8 cellular contexts compared by ENCODE assay signal in genomic region chr17:49779730-49780220, GRCh38. TPM values are rescaled to one million over a fixed set of nuclear protein-coding genes. Genes with fewer than 3 reads are reported as not detected.
A peak's percentile ranks its signal among the peaks of the same experiment; 100 is the strongest.
DNase-seq lines count a peak whose midpoint lies in the region; ATAC-seq and TF ChIP-seq lines count a peak whose summit lies in the region.

No MANE protein-coding gene starts in this region.

- H3K9me3 ChIP-seq in parathyroid adenoma (ENCODE audit: control insufficient read depth, low read length): no peaks in the 10 kb centered on the region

- peak; percentile 76 for TF ChIP-seq CTCF in parathyroid adenoma (IDR thresholded peaks at IDR 0.05)

- no peaks in the 10 kb centered on the region for H3K4me1 ChIP-seq in parathyroid adenoma

- H3K4me2 ChIP-seq in parathyroid adenoma (ENCODE audit: low read length): no peak overlapping the region

- no peaks in the 10 kb centered on the region for H3K27me3 ChIP-seq in parathyroid adenoma (ENCODE audit: control insufficient read depth, insufficient read depth, low read length)

- no peak for ATAC-seq in GM18505 (IDR thresholded peaks at IDR 0.05; ENCODE audit: unreplicated experiment)

- TF ChIP-seq POLR2A in GM18505 (IDR thresholded peaks at IDR 0.05; ENCODE audit: borderline replicate concordance, extremely low read depth, insufficient read depth, insufficient read length): no peak

- peak; percentile 67 for DNase-seq in SIG-M5 treated with dmso at 0.1 percent for 504 hours (lab: John Stamatoyannopoulos, UW; ENCODE audit: unreplicated experiment)
- DNase-seq in SIG-M5 (lab: John Stamatoyannopoulos, UW): no peak
- DNase-seq in KBM-7: peak; percentile 67
- DNase-seq in SKM-1 (lab: John Stamatoyannopoulos, UW; ENCODE audit: unreplicated experiment): peak; percentile 27
- peak; percentile 85 for DNase-seq in fibroblast of gingiva (ENCODE audit: low read depth)
- DNase-seq in ureter (ENCODE audit: low spot score): no peak

- in situ Hi-C loops in KBM-7 (cut with MboI; ENCODE audit: low pct_unique_long_range_greater_than_20kb, low sequenced_read_pairs): no loop called here

- no peak overlapping the region for H3K4me3 ChIP-seq in parathyroid adenoma (ENCODE audit: low read depth, low read length)

- no peak overlapping the region for H2AFZ ChIP-seq in parathyroid adenoma

- no peak overlapping the region for H3K27ac ChIP-seq in parathyroid adenoma

- no peaks in the 10 kb centered on the region for H3K79me2 ChIP-seq in parathyroid adenoma

- H3K36me3 ChIP-seq in parathyroid adenoma (ENCODE audit: control insufficient read depth, insufficient read depth, low read length): no peaks in the 10 kb centered on the region

- no peak overlapping the region for H3K9ac ChIP-seq in parathyroid adenoma

RNA-seq across cellular contexts. Expression of gene KAT7, which starts 8.7 kb away (rescaled TPM):
- 98.2 TPM for total RNA-seq in ureter

RNA-seq across cellular contexts. Expression of gene FAM117A, which starts 15.8 kb away (rescaled TPM):
- 12.4 TPM for total RNA-seq in ureter

Comparison
In these comparisons a context has a peak if more than half of its experiments do, and no peak if none do; other contexts are left out.
1. DNase-seq: peak in SIG-M5 treated with dmso at 0.1 percent for 504 hours (single experiment), KBM-7 (single experiment), SKM-1 (single experiment) and fibroblast of gingiva (single experiment); none in SIG-M5 (single experiment) and ureter (single experiment).